26 cellular contexts compared by ENCODE assay signal in genomic region chr2:240716130-240716798, GRCh38. TPM values are rescaled to one million over a fixed set of nuclear protein-coding genes. Genes with fewer than 3 reads are reported as not detected.
DNase-seq lines count a peak whose midpoint lies in the region; ATAC-seq and TF ChIP-seq lines count a peak whose summit lies in the region.
"Had no signal": no experiment of that assay in that cellular context is flagged by ENCODE, and none has a peak within 500 bp of the region (broad histone marks: within the 10 kb centered on the region; RNA-seq: fewer than 3 reads in every experiment).

No MANE protein-coding gene starts in this region.

- H4K20me1 ChIP-seq in neural progenitor cell (ENCODE audit: low read depth): no peaks in the 10 kb centered on the region

- H3K79me2 ChIP-seq in neural progenitor cell (ENCODE audit: low read depth): no peaks in the 10 kb centered on the region

- H3K9ac ChIP-seq in neural progenitor cell: no peak overlapping the region
- H3K9ac ChIP-seq: KMS-11 had no signal

- no peak for ATAC-seq in left ventricle myocardium superior
- ATAC-seq in T-helper 17 cell: no peak
- no peak for ATAC-seq in GM21619 (IDR thresholded peaks at IDR 0.05; ENCODE audit: unreplicated experiment)
- ATAC-seq: CD8-positive, alpha-beta T cell had no signal

- no peak overlapping the region for H3K4me3 ChIP-seq in left ventricle myocardium inferior
- H3K4me3 ChIP-seq in neural progenitor cell: no peak overlapping the region
- H3K4me3 ChIP-seq: PC-9, SK-N-MC had no signal

- peak; percentile 16 for DNase-seq in left ventricle myocardium superior
- no peak for DNase-seq in left ventricle myocardium inferior
- no peak for DNase-seq in neural progenitor cell (ENCODE audit: low spot score)
- DNase-seq in T-helper 17 cell: no peak
- no peak for DNase-seq in effector CD4-positive, alpha-beta T cell
- no peak for DNase-seq in NCI-H2227 treated with DMSO at 0.1 percent for 48 hours (lab: John Stamatoyannopoulos, UW)
- DNase-seq: C1 segment of cervical spinal cord; Caco-2; CD8-positive, alpha-beta T cell; DMS79 treated with DMSO at 0.1 percent for 48 hours; GF-D8; H7; MM.1S; NCI-H2029; NCI-H446 treated with DMSO at 0.1 percent for 48 hours; NCI-H526; PC-9; SIG-M5 had no signal

- H3K9me3 Mint-ChIP-seq in brain (no peaks in the 10 kb centered on the region), neural progenitor cell (no peaks in the 10 kb centered on the region)
- H3K9me3 Mint-ChIP-seq: CD8-positive, alpha-beta T cell; IgD-negative memory B cell had no signal

- H3K9me3 ChIP-seq in left ventricle myocardium inferior (replicated peaks): no peaks in the 10 kb centered on the region
- no peaks in the 10 kb centered on the region for H3K9me3 ChIP-seq in neural progenitor cell (ENCODE audit: low read depth)
- no peaks in the 10 kb centered on the region for H3K9me3 ChIP-seq in T-helper 17 cell (ENCODE audit: control insufficient read depth, low read length, poor library complexity, severe bottlenecking)
- H3K9me3 ChIP-seq: Caco-2 had no signal

- no peaks in the 10 kb centered on the region for H3K36me3 ChIP-seq in left ventricle myocardium inferior
- H3K36me3 ChIP-seq in neural progenitor cell: no peaks in the 10 kb centered on the region

- H3K4me1 ChIP-seq in left ventricle myocardium inferior (no peaks in the 10 kb centered on the region), neural progenitor cell (no peaks in the 10 kb centered on the region)
- H3K4me1 ChIP-seq: Caco-2 had no signal

- H3K4me3 Mint-ChIP-seq in brain (no peak overlapping the region), neural progenitor cell (no peak overlapping the region), T-helper 17 cell (no peak overlapping the region)
- H3K4me3 Mint-ChIP-seq: CD8-positive, alpha-beta T cell; IgD-negative memory B cell had no signal

- H3K27me3 ChIP-seq in left ventricle myocardium inferior (ENCODE audit: low read depth) (peaks cover 92% of the 10 kb centered on the region), neural progenitor cell (no peaks in the 10 kb centered on the region)

- H3K4me2 ChIP-seq in neural progenitor cell: no peak overlapping the region
- H3K4me2 ChIP-seq: KMS-11, PC-9 had no signal

- peaks cover 18% of the 10 kb centered on the region for H3K36me3 Mint-ChIP-seq in brain
- H3K36me3 Mint-ChIP-seq in neural progenitor cell: no peaks in the 10 kb centered on the region
- H3K36me3 Mint-ChIP-seq in T-helper 17 cell (ENCODE audit: low read depth): no peaks in the 10 kb centered on the region
- H3K36me3 Mint-ChIP-seq: CD8-positive, alpha-beta T cell; IgD-negative memory B cell had no signal

- H3K27ac Mint-ChIP-seq in brain (peak overlapping the region in 3 of 5 experiments; percentile 43 to 89 (median 60)), neural progenitor cell (peak overlapping the region; percentile 72), T-helper 17 cell (no peak overlapping the region)
- H3K27ac Mint-ChIP-seq: CD8-positive, alpha-beta T cell; IgD-negative memory B cell had no signal

- no peak overlapping the region for H2AFZ ChIP-seq in neural progenitor cell (replicated peaks)
- H2AFZ ChIP-seq: PC-9 had no signal

- H3K4me1 Mint-ChIP-seq in brain (no peaks in the 10 kb centered on the region), neural progenitor cell (peaks cover 2% of the 10 kb centered on the region), T-helper 17 cell (no peaks in the 10 kb centered on the region)
- H3K4me1 Mint-ChIP-seq: IgD-negative memory B cell had no signal

- intact Hi-C loops in left ventricle myocardium superior (cut with micrococcal nuclease): no loop called here
- intact Hi-C loops in left ventricle myocardium inferior (cut with micrococcal nuclease): no loop called here

- H3F3A ChIP-seq in neural progenitor cell (ENCODE audit: low read depth): no peaks in the 10 kb centered on the region

- TF ChIP-seq CTCF in left ventricle myocardium inferior (IDR thresholded peaks at IDR 0.05; ENCODE audit: borderline replicate concordance) (no peak), brain (conservative IDR thresholded peaks at IDR 0.05) (no peak), neural progenitor cell (IDR thresholded peaks at IDR 0.05) (no peak)

- peaks cover 3% of the 10 kb centered on the region for H3K27me3 Mint-ChIP-seq in brain
- H3K27me3 Mint-ChIP-seq in neural progenitor cell (ENCODE audit: insufficient read depth, low read depth): peaks cover 5% of the 10 kb centered on the region
- peaks cover 7% of the 10 kb centered on the region for H3K27me3 Mint-ChIP-seq in T-helper 17 cell

- H3K27ac ChIP-seq in left ventricle myocardium inferior (replicated peaks) (no peak overlapping the region), neural progenitor cell (no peak overlapping the region)
- H3K27ac ChIP-seq: KMS-11, PC-9, RWPE1, SK-N-MC had no signal

RNA-seq across cellular contexts. Expression of gene AQP12A, which starts 24.6 kb away (rescaled TPM):
- total RNA-seq in left ventricle myocardium superior: not detected
- not detected for total RNA-seq in left ventricle myocardium inferior
- not detected for polyA plus RNA-seq in brain (ENCODE audit: insufficient read depth, low read depth, low replicate concordance)
- not detected in 2 replicates for total RNA-seq in neural progenitor cell (ENCODE audit: low replicate concordance)
- total RNA-seq in T-helper 17 cell: not detected
- total RNA-seq: A172; Caco-2; CD8-positive, alpha-beta T cell; H7; PC-9 had no signal
- polyA plus RNA-seq: AG04450, IgD-negative memory B cell had no signal

RNA-seq across cellular contexts. Expression of gene AQP12B, which starts 33.6 kb away (rescaled TPM):
- total RNA-seq in left ventricle myocardium superior: not detected
- not detected for total RNA-seq in left ventricle myocardium inferior
- polyA plus RNA-seq in brain (ENCODE audit: insufficient read depth, low read depth, low replicate concordance): 0.19 TPM
- not detected in 2 replicates for total RNA-seq in neural progenitor cell (ENCODE audit: low replicate concordance)
- not detected for total RNA-seq in T-helper 17 cell
- total RNA-seq: A172; Caco-2; CD8-positive, alpha-beta T cell; H7; PC-9 had no signal
- polyA plus RNA-seq: AG04450, IgD-negative memory B cell had no signal
